In genomic region chr1:13832100-13832499, GRCh38 we compare ENCODE assay signal across 14 cellular contexts.
DNase-seq lines count a peak whose midpoint lies in the region; ATAC-seq and TF ChIP-seq lines count a peak whose summit lies in the region.
"Had no signal": no experiment of that assay in that cellular context is flagged by ENCODE, and none has a peak within 500 bp of the region (broad histone marks: within the 10 kb centered on the region; RNA-seq: fewer than 3 reads in every experiment).

No MANE protein-coding gene starts in this region.

- H3K36me3 ChIP-seq in HAP-1 (replicated peaks): no peaks in the 10 kb centered on the region
- H3K36me3 ChIP-seq: SJSA1 had no signal

- peak overlapping the region; percentile 15; the same call in 1 of the 2 replicates for H3K27ac ChIP-seq in VCaP
- H3K27ac ChIP-seq: A549, SJSA1 had no signal

- no peaks in the 10 kb centered on the region for H3K27me3 ChIP-seq in HAP-1 (ENCODE audit: low read depth)
- H3K27me3 ChIP-seq: SJSA1 had no signal

- in situ Hi-C loops in HAP-1 (cut with MboI; ENCODE audit: low sequenced_read_pairs): no loop called here

- H3K4me3 ChIP-seq in HAP-1: no peak overlapping the region
- H3K4me3 ChIP-seq: A549, GM12878, SJSA1 had no signal

- no peaks in the 10 kb centered on the region for H3K9me3 ChIP-seq in HAP-1
- H3K9me3 ChIP-seq: A549, SJSA1 had no signal

- H3K4me1 ChIP-seq in HAP-1: no peaks in the 10 kb centered on the region
- H3K4me1 ChIP-seq: A549, SJSA1 had no signal

- no peak for TF ChIP-seq CTCF in VCaP (conservative IDR thresholded peaks at IDR 0.05)

- no peak for ATAC-seq in left ventricle myocardium superior
- ATAC-seq in stimulated activated naive CD8-positive, alpha-beta T cell treated with anti-CD3 and anti-CD28 coated beads, Interleukin-15, Interleukin-2, amounts not matched to agents 100 U/mL and 50 U/mL, for 24 hours: no peak
- ATAC-seq: A549, GM12878, Right ventricle myocardium inferior had no signal

- DNase-seq in COLO668 (lab: John Stamatoyannopoulos, UW; ENCODE audit: unreplicated experiment): peak; percentile 63
- peak; percentile 47 for DNase-seq in NCI-H1092 (lab: John Stamatoyannopoulos, UW)
- DNase-seq in NCI-H510A (lab: John Stamatoyannopoulos, UW): peak; percentile 65
- no peak for DNase-seq in left ventricle myocardium superior
- no peak for DNase-seq in stimulated activated naive CD8-positive, alpha-beta T cell treated with anti-CD3 and anti-CD28 coated beads, Interleukin-15, Interleukin-2, amounts not matched to agents 100 U/mL and 50 U/mL, for 24 hours
- DNase-seq in HAP-1 (ENCODE audit: low spot score in 2 of 2): no peak
- DNase-seq: DND-41, KG1, T-helper 1 cell had no signal

- intact Hi-C loops in left ventricle myocardium superior (cut with micrococcal nuclease): no loop called here

Comparison
In these comparisons a context has a peak if more than half of its experiments do, and no peak if none do; other contexts are left out.
1. DNase-seq: peak in COLO668 (single experiment), NCI-H1092 (single experiment) and NCI-H510A (single experiment); none in left ventricle myocardium superior (single experiment), stimulated activated naive CD8-positive, alpha-beta T cell treated with anti-CD3 and anti-CD28 coated beads, Interleukin-15, Interleukin-2, amounts not matched to agents 100 U/mL and 50 U/mL, for 24 hours (single experiment) and HAP-1 (0 of 2).